1 cellular context compared by ENCODE assay signal in genomic region chr20:61387204-61387958, GRCh38.
A peak's percentile ranks its signal among the peaks of the same experiment; 100 is the strongest.
TF ChIP-seq lines count a peak whose summit lies in the region.

No MANE protein-coding gene starts in this region.

TF ChIP-seq in HEK293, 187 proteins besides CTCF, POLR2A, EP300 and RAD21 (continued from another document):
- TF ChIP-seq GFI1B (tag by site-specific recombination; IDR thresholded peaks at IDR 0.05) (no peak), ZNF704 (tag by site-specific recombination; IDR thresholded peaks at IDR 0.05) (no peak), KLF7 (tag by site-specific recombination; IDR thresholded peaks at IDR 0.05; ENCODE audit: borderline replicate concordance) (no peak), HOXA7 (CRISPR knock-in tag; IDR thresholded peaks at IDR 0.05; ENCODE audit: borderline replicate concordance) (no peak), BCL11A (tag by site-specific recombination; IDR thresholded peaks at IDR 0.05; ENCODE audit: low read depth) (no peak), ZNF510 (tag by site-specific recombination; IDR thresholded peaks at IDR 0.05; ENCODE audit: insufficient replicate concordance) (no peak), ZSCAN4 (tag by site-specific recombination; IDR thresholded peaks at IDR 0.05) (0 out of 2 replicates have a peak, but pooled peaks have one; percentile 22), ZNF366 (tag by site-specific recombination; conservative IDR thresholded peaks at IDR 0.05) (no peak), ZNF112 (tag by site-specific recombination; IDR thresholded peaks at IDR 0.05) (no peak), PRDM4 (tag by site-specific recombination; IDR thresholded peaks at IDR 0.05) (no peak), PRDM1 (tag by site-specific recombination; IDR thresholded peaks at IDR 0.05) (no peak), GLI2 (tag by site-specific recombination; IDR thresholded peaks at IDR 0.05; ENCODE audit: borderline replicate concordance, low read depth) (no peak), ZSCAN30 (tag by site-specific recombination; IDR thresholded peaks at IDR 0.05) (no peak), ZNF416 (tag by site-specific recombination; IDR thresholded peaks at IDR 0.05) (no peak), ZNF138 (tag by site-specific recombination; IDR thresholded peaks at IDR 0.05; ENCODE audit: borderline replicate concordance) (no peak), ZFP69B (tag by site-specific recombination; IDR thresholded peaks at IDR 0.05) (no peak), SP7 (tag by site-specific recombination; IDR thresholded peaks at IDR 0.05) (no peak), ZNF394 (tag by site-specific recombination; IDR thresholded peaks at IDR 0.05; ENCODE audit: borderline replicate concordance) (no peak)
